Comparison of ENCODE assay signal across 1 cellular context in genomic region chr9:33372900-33373299, GRCh38.
TF ChIP-seq lines count a peak whose summit lies in the region.

No MANE protein-coding gene starts in this region.

TF ChIP-seq in GM23338, 12 proteins besides CTCF, POLR2A, EP300 and RAD21 (continued from another document):
- TF ChIP-seq, protein P1, sequence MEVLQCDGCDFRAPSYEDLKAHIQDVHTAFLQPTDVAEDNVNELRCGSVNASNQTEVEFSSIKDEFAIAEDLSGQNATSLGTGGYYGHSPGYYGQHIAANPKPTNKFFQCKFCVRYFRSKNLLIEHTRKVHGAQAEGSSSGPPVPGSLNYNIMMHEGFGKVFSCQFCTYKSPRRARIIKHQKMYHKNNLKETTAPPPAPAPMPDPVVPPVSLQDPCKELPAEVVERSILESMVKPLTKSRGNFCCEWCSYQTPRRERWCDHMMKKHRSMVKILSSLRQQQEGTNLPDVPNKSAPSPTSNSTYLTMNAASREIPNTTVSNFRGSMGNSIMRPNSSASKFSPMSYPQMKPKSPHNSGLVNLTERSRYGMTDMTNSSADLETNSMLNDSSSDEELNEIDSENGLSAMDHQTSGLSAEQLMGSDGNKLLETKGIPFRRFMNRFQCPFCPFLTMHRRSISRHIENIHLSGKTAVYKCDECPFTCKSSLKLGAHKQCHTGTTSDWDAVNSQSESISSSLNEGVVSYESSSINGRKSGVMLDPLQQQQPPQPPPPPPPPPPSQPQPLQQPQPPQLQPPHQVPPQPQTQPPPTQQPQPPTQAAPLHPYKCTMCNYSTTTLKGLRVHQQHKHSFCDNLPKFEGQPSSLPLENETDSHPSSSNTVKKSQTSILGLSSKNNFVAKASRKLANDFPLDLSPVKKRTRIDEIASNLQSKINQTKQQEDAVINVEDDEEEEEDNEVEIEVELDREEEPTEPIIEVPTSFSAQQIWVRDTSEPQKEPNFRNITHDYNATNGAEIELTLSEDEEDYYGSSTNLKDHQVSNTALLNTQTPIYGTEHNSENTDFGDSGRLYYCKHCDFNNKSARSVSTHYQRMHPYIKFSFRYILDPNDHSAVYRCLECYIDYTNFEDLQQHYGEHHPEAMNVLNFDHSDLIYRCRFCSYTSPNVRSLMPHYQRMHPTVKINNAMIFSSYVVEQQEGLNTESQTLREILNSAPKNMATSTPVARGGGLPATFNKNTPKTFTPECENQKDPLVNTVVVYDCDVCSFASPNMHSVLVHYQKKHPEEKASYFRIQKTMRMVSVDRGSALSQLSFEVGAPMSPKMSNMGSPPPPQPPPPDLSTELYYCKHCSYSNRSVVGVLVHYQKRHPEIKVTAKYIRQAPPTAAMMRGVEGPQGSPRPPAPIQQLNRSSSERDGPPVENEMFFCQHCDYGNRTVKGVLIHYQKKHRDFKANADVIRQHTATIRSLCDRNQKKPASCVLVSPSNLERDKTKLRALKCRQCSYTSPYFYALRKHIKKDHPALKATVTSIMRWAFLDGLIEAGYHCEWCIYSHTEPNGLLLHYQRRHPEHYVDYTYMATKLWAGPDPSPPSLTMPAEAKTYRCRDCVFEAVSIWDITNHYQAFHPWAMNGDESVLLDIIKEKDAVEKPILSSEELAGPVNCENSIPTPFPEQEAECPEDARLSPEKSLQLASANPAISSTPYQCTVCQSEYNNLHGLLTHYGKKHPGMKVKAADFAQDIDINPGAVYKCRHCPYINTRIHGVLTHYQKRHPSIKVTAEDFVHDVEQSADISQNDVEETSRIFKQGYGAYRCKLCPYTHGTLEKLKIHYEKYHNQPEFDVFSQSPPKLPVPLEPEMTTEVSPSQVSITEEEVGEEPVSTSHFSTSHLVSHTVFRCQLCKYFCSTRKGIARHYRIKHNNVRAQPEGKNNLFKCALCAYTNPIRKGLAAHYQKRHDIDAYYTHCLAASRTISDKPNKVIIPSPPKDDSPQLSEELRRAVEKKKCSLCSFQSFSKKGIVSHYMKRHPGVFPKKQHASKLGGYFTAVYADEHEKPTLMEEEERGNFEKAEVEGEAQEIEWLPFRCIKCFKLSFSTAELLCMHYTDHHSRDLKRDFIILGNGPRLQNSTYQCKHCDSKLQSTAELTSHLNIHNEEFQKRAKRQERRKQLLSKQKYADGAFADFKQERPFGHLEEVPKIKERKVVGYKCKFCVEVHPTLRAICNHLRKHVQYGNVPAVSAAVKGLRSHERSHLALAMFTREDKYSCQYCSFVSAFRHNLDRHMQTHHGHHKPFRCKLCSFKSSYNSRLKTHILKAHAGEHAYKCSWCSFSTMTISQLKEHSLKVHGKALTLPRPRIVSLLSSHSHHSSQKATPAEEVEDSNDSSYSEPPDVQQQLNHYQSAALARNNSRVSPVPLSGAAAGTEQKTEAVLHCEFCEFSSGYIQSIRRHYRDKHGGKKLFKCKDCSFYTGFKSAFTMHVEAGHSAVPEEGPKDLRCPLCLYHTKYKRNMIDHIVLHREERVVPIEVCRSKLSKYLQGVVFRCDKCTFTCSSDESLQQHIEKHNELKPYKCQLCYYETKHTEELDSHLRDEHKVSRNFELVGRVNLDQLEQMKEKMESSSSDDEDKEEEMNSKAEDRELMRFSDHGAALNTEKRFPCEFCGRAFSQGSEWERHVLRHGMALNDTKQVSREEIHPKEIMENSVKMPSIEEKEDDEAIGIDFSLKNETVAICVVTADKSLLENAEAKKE (CRISPR knock-in tag; IDR thresholded peaks at IDR 0.05), result no peak
TF ChIP-seq in GM23338: peak in this region for 0.
